ENCODE assay signal across 9 cellular contexts in genomic region chr11:46338988-46339666, GRCh38. TPM values are rescaled to one million over a fixed set of nuclear protein-coding genes. Genes with fewer than 3 reads are reported as not detected.
DNase-seq lines count a peak whose midpoint lies in the region; TF ChIP-seq lines count a peak whose summit lies in the region.
"Had no signal": no experiment of that assay in that cellular context is flagged by ENCODE, and none has a peak within 500 bp of the region (broad histone marks: within the 10 kb centered on the region; RNA-seq: fewer than 3 reads in every experiment).

No MANE protein-coding gene starts in this region.

- H3K9me2 ChIP-seq in hepatocyte (replicated peaks; ENCODE audit: insufficient read depth) = no peaks in the 10 kb centered on the region

- H3K4me2 ChIP-seq in hepatocyte = peak overlapping the region; percentile 75

- H3K9me3 ChIP-seq in HUES64 (ENCODE audit: insufficient read depth, low read depth, low read length) (no peaks in the 10 kb centered on the region), hepatocyte (ENCODE audit: low read depth) (no peaks in the 10 kb centered on the region), skeletal muscle tissue (ENCODE audit: control insufficient read depth in 3 of 3, low read length in 3 of 3) (no peaks in the 10 kb centered on the region)

- 6% methylated on average over 16 of the region's 16 CpGs for WGBS in HUES64
- 19% methylated on average over 15 of the region's 16 CpGs for WGBS in hepatocyte (ENCODE audit: low lambda C conversion rate, missing lambda C conversion rate)

- H3K79me2 ChIP-seq in hepatocyte = no peaks in the 10 kb centered on the region

- H2AFZ ChIP-seq in hepatocyte = peak overlapping the region; percentile 38

- H3K36me3 ChIP-seq in HUES64 (ENCODE audit: insufficient read depth, low read length) (no peaks in the 10 kb centered on the region), hepatocyte (replicated peaks; ENCODE audit: insufficient read depth, low read depth) (no peaks in the 10 kb centered on the region), skeletal muscle tissue (ENCODE audit: control insufficient read depth in 3 of 3, insufficient read depth in 3 of 3, low read length in 3 of 3) (no peaks in the 10 kb centered on the region)

- H3K27ac ChIP-seq in HUES64 (ENCODE audit: low read depth, low read length) = peak overlapping the region; percentile 93
- peak overlapping the region; percentile 68 for H3K27ac ChIP-seq in hepatocyte
- peak overlapping the region; percentile 86 for H3K27ac ChIP-seq in skeletal muscle tissue (ENCODE audit: low read depth, low read length)

- TF ChIP-seq CTCF in hepatocyte (IDR thresholded peaks at IDR 0.05; ENCODE audit: poor library complexity) = no peak

- H3K4me3 ChIP-seq in HUES64 (ENCODE audit: low read length) (peak overlapping the region; percentile 35), hepatocyte (no peak overlapping the region), skeletal muscle tissue (ENCODE audit: low read length in 3 of 3) (peak overlapping the region; percentile 59 to 72 (median 66))

- H3K4me1 ChIP-seq in HUES64 (ENCODE audit: insufficient read depth, low read length) = peaks cover 76% of the 10 kb centered on the region
- peaks cover 29% of the 10 kb centered on the region for H3K4me1 ChIP-seq in hepatocyte (ENCODE audit: insufficient read depth)
- peaks cover 24 to 39% (median 37%) of the 10 kb centered on the region in 3 donors for H3K4me1 ChIP-seq in skeletal muscle tissue (ENCODE audit: control insufficient read depth in 3 of 3, insufficient read depth in 3 of 3, low read length in 3 of 3)

- H4K20me1 ChIP-seq in hepatocyte (ENCODE audit: insufficient read depth, poor library complexity, severe bottlenecking) = no peaks in the 10 kb centered on the region

- DNase-seq in SHP77 treated with DMSO at 0.1 percent for 48 hours (lab: John Stamatoyannopoulos, UW) = peak; percentile 32
- DNase-seq in hepatocyte (ENCODE audit: low spot score) = peak; percentile 51
- DNase-seq in stimulated activated CD4-positive, alpha-beta T cell treated with anti-CD3 and anti-CD28 coated beads, Interleukin-4, amount 100 ng/mL, for 1 hour = no peak
- DNase-seq in AG08395 (ENCODE audit: low spot score) = no peak
- no peak for DNase-seq in activated CD4-positive, alpha-beta T cell treated with anti-CD3 and anti-CD28 coated beads, Interleukin-2, amount 50 U/mL, for 48 hours
- DNase-seq in kidney tubule cell (ENCODE audit: low spot score) = no peak
- DNase-seq: activated CD4-positive, alpha-beta T cell treated with anti-CD3 and anti-CD28 coated beads, Interleukin-2, amount 50 U/mL, for 1 hour had no signal

- H3K27me3 ChIP-seq in HUES64 (ENCODE audit: insufficient read depth, low read length) (peaks cover 7% of the 10 kb centered on the region), hepatocyte (peaks cover 8% of the 10 kb centered on the region), skeletal muscle tissue (ENCODE audit: control insufficient read depth in 3 of 3, insufficient read depth in 3 of 3, low read length in 3 of 3) (peaks cover 1 to 7% (median 4%) of the 10 kb centered on the region in 3 donors)

- H3K9ac ChIP-seq in HUES64 (ENCODE audit: low read depth, low read length) (peak overlapping the region; percentile 32; the same call in 1 of the 2 replicates), skeletal muscle tissue (ENCODE audit: low read depth in 1 of 3, low read length in 3 of 3) (peak overlapping the region; percentile 55 to 81 (median 57))

RNA-seq across cellular contexts. Expression of gene DGKZ, which starts 8.1 kb away (rescaled TPM):
- polyA plus RNA-seq in HUES64 (2013, experiment 1 of 2) = 51.0 TPM
- 50.1 TPM for polyA plus RNA-seq in HUES64 (2013, experiment 2 of 2)
- total RNA-seq in hepatocyte (26.6 and 28.2 TPM in 2 replicates), skeletal muscle tissue (22.4 TPM)
- 42.9 and 52.4 TPM in 2 replicates for polyA plus RNA-seq in hepatocyte

RNA-seq across cellular contexts. Expression of gene MDK, which starts 42.3 kb away (rescaled TPM):
- polyA plus RNA-seq in HUES64 (2013, experiment 1 of 2) = 605 TPM
- 719 TPM for polyA plus RNA-seq in HUES64 (2013, experiment 2 of 2)
- total RNA-seq in hepatocyte = 515 and 562 TPM in 2 replicates
- 1,225 and 1,549 TPM in 2 replicates for polyA plus RNA-seq in hepatocyte
- total RNA-seq in skeletal muscle tissue = 28.2 TPM

RNA-seq across cellular contexts. Expression of gene CHRM4, which starts 52.4 kb away (rescaled TPM):
- 0.20 TPM for polyA plus RNA-seq in HUES64 (2013, experiment 1 of 2)
- 0.25 TPM for polyA plus RNA-seq in HUES64 (2013, experiment 2 of 2)
- total RNA-seq in hepatocyte (0.30 and 0.84 TPM in 2 replicates), skeletal muscle tissue (not detected)
- 0.30 TPM in 1 of 2 replicates, not detected in the other for polyA plus RNA-seq in hepatocyte

Comparison
In these comparisons a context has a peak if more than half of its experiments do, and no peak if none do; other contexts are left out.
1. DNase-seq: peak in SHP77 treated with DMSO at 0.1 percent for 48 hours (single experiment) and hepatocyte (single experiment); none in stimulated activated CD4-positive, alpha-beta T cell treated with anti-CD3 and anti-CD28 coated beads, Interleukin-4, amount 100 ng/mL, for 1 hour (single experiment), AG08395 (single experiment), activated CD4-positive, alpha-beta T cell treated with anti-CD3 and anti-CD28 coated beads, Interleukin-2, amount 50 U/mL, for 48 hours (0 of 2) and kidney tubule cell (single experiment).
2. RNA of gene MDK, which starts 42.3 kb away (total RNA-seq): 515 to 562 TPM in hepatocyte; 28.2 TPM in skeletal muscle tissue (single experiment); every median in the first group is over 10 times any median in the second.
3. Peak in every context shown above with its lines, with median percentiles within 50 percentile points of each other: H3K27ac ChIP-seq.